Comparison of ENCODE assay signal across 9 cellular contexts in genomic region chr2:100417745-100418090, GRCh38. TPM values are rescaled to one million over a fixed set of nuclear protein-coding genes. Genes with fewer than 3 reads are reported as not detected.
A peak's percentile ranks its signal among the peaks of the same experiment; 100 is the strongest.
DNase-seq lines count a peak whose midpoint lies in the region; ATAC-seq and TF ChIP-seq lines count a peak whose summit lies in the region.
"Had no signal": no experiment of that assay in that cellular context is flagged by ENCODE, and none has a peak within 500 bp of the region (broad histone marks: within the 10 kb centered on the region; RNA-seq: fewer than 3 reads in every experiment).

No MANE protein-coding gene starts in this region.

- no peaks in the 10 kb centered on the region for H3K27me3 ChIP-seq in upper lobe of left lung

- no peak for TF ChIP-seq POLR2A in upper lobe of left lung (IDR thresholded peaks at IDR 0.05)

- no peaks in the 10 kb centered on the region for H3K36me3 Mint-ChIP-seq in activated naive CD4-positive, alpha-beta T cell treated with anti-CD3 and anti-CD28 coated beads, Interleukin-2, amount 50 U/mL, for 24 hours
- H3K36me3 Mint-ChIP-seq in brain, result peaks cover 9% of the 10 kb centered on the region

- H3K27me3 Mint-ChIP-seq in activated naive CD4-positive, alpha-beta T cell treated with anti-CD3 and anti-CD28 coated beads, Interleukin-2, amount 50 U/mL, for 24 hours, result no peaks in the 10 kb centered on the region
- peaks cover 10% of the 10 kb centered on the region for H3K27me3 Mint-ChIP-seq in brain

- peaks cover 15 to 26% (median 19%) of the 10 kb centered on the region in 4 donors for H3K4me1 ChIP-seq in upper lobe of left lung

- H3K4me1 Mint-ChIP-seq in activated naive CD4-positive, alpha-beta T cell treated with anti-CD3 and anti-CD28 coated beads, Interleukin-2, amount 50 U/mL, for 24 hours, result peaks cover 26% of the 10 kb centered on the region
- H3K4me1 Mint-ChIP-seq in brain, result peaks cover 53% of the 10 kb centered on the region

- H3K27ac ChIP-seq in upper lobe of left lung, result peak overlapping the region in 3 of 4 donors; percentile 59 to 84 (median 72)
- H3K27ac ChIP-seq: neutrophil had no signal

- TF ChIP-seq EP300 in upper lobe of left lung (IDR thresholded peaks at IDR 0.05), result no peak

- 13 to 16% methylated on average over 12 of the region's 12 CpGs for WGBS in upper lobe of left lung, 2 donors

- peak overlapping the region; percentile 83 for H3K4me3 Mint-ChIP-seq in activated naive CD4-positive, alpha-beta T cell treated with anti-CD3 and anti-CD28 coated beads, Interleukin-2, amount 50 U/mL, for 24 hours
- peak overlapping the region; percentile 87 to 93 (median 89) for H3K4me3 Mint-ChIP-seq in brain

- peaks cover 0 to 3% (median 0%) of the 10 kb centered on the region in 4 donors for H3K36me3 ChIP-seq in upper lobe of left lung
- H3K36me3 ChIP-seq: neutrophil had no signal

- no peaks in the 10 kb centered on the region for H3K9me3 Mint-ChIP-seq in activated naive CD4-positive, alpha-beta T cell treated with anti-CD3 and anti-CD28 coated beads, Interleukin-2, amount 50 U/mL, for 24 hours
- no peaks in the 10 kb centered on the region for H3K9me3 Mint-ChIP-seq in brain

- no peak for DNase-seq in activated naive CD4-positive, alpha-beta T cell treated with anti-CD3 and anti-CD28 coated beads, Interleukin-2, amount 50 U/mL, for 16 hours
- DNase-seq in medulla oblongata (ENCODE audit: extremely low spot score), result peak; percentile 32
- no peak for DNase-seq in upper lobe of left lung
- no peak for DNase-seq in GDM1 (lab: John Stamatoyannopoulos, UW)
- no peak for DNase-seq in epidermal melanocyte (ENCODE audit: insufficient read length, low spot score)

- H3K27ac Mint-ChIP-seq in activated naive CD4-positive, alpha-beta T cell treated with anti-CD3 and anti-CD28 coated beads, Interleukin-2, amount 50 U/mL, for 24 hours, result no peak overlapping the region
- peak overlapping the region; percentile 79 to 98 (median 92) for H3K27ac Mint-ChIP-seq in brain

- ATAC-seq in upper lobe of left lung (ENCODE audit: low FRiP score in 2 of 2) (no peak), GM18861 (IDR thresholded peaks at IDR 0.05; ENCODE audit: unreplicated experiment) (no peak)

- peak overlapping the region in 3 of 4 donors; percentile 81 to 86 (median 85) for H3K4me3 ChIP-seq in upper lobe of left lung

- TF ChIP-seq CTCF in brain (conservative IDR thresholded peaks at IDR 0.05) (no peak), upper lobe of left lung (IDR thresholded peaks at IDR 0.05) (no peak)

- H3K9me3 ChIP-seq in upper lobe of left lung, result no peaks in the 10 kb centered on the region
- H3K9me3 ChIP-seq: neutrophil had no signal

RNA-seq across cellular contexts. Expression of gene CHST10, which starts 0.2 kb away (rescaled TPM):
- 15.6 TPM for polyA plus RNA-seq in brain (ENCODE audit: insufficient read depth, low read depth, low replicate concordance)
- 10 to 100 TPM in 1 of 6 donors, 1 to 10 TPM in 5; 2.1 to 14.7 (median 7.9) TPM for total RNA-seq in upper lobe of left lung

RNA-seq across cellular contexts. Expression of gene NMS, which starts 52.6 kb away (rescaled TPM):
- polyA plus RNA-seq in brain (ENCODE audit: insufficient read depth, low read depth, low replicate concordance), result not detected
- not detected for total RNA-seq in upper lobe of left lung
